ENCODE assay signal across 8 cellular contexts in the genomic region with DNA sequence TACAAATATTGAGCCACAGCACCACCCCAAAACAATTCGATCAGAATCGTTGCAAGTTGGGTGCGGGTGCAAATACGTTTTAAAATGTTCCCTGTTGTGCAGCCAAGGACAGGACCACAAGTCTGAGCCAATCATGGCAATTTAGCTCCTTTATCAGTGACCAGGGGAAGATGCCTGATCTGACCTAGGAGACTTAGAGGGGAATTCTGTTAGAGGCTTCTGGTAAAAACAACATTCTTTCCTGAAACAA. TPM values are rescaled to one million over a fixed set of nuclear protein-coding genes. Genes with fewer than 3 reads are reported as not detected.
DNase-seq lines count a peak whose midpoint lies in the region; ATAC-seq and TF ChIP-seq lines count a peak whose summit lies in the region.

No MANE protein-coding gene starts in this region.

- peak; percentile 61 for DNase-seq in activated CD4-positive, alpha-beta T cell treated with anti-CD3 and anti-CD28 coated beads, Interleukin-2, amount 10 ng/mL, durations not matched to agents 24 days and 14 days
- no peak for DNase-seq in activated CD4-positive, alpha-beta T cell treated with anti-CD3 and anti-CD28 coated beads, Interleukin-2, amount 50 U/mL, for 4 hours
- DNase-seq in activated naive CD8-positive, alpha-beta T cell treated with anti-CD3 and anti-CD28 coated beads for 36 hours: no peak
- DNase-seq in left lobe of liver (ENCODE audit: low spot score): no peak
- no peak for DNase-seq in tibial artery
- DNase-seq in NCI-H2171 treated with DMSO at 0.1 percent for 48 hours (lab: John Stamatoyannopoulos, UW): no peak
- DNase-seq in GM10248 (ENCODE audit: extremely low spot score): no peak

- H3K27ac ChIP-seq in tibial artery: no peak overlapping the region

- peaks cover 0 to 10% (median 7%) of the 10 kb centered on the region in 4 donors for H3K4me1 ChIP-seq in tibial artery

- TF ChIP-seq CTCF in tibial artery (IDR thresholded peaks at IDR 0.05) (no peak), GM10248 (IDR thresholded peaks at IDR 0.05; ENCODE audit: control extremely low read depth, extremely low read depth, low read depth, missing control alignments) (no peak)

- POLR2A ChIA-PET in GM10248 (lab: Yijun Ruan, JAX): interaction anchor here (0.5 to 1.5 kb wide), 3 partner anchors 12 to 107 kb away, joined by 3 read pairs; no protein-coding TSS in a partner anchor

- no peak overlapping the region for H3K27ac Mint-ChIP-seq in activated CD4-positive, alpha-beta T cell treated with anti-CD3 and anti-CD28 coated beads, Interleukin-2, amount 10 ng/mL, durations not matched to agents 24 days and 14 days
- H3K27ac Mint-ChIP-seq in activated naive CD8-positive, alpha-beta T cell treated with anti-CD3 and anti-CD28 coated beads for 36 hours: no peak overlapping the region

- no peaks in the 10 kb centered on the region for H3K9me3 ChIP-seq in tibial artery

- H3K36me3 Mint-ChIP-seq in activated CD4-positive, alpha-beta T cell treated with anti-CD3 and anti-CD28 coated beads, Interleukin-2, amount 10 ng/mL, durations not matched to agents 24 days and 14 days (ENCODE audit: low read depth): no peaks in the 10 kb centered on the region
- no peaks in the 10 kb centered on the region for H3K36me3 Mint-ChIP-seq in activated naive CD8-positive, alpha-beta T cell treated with anti-CD3 and anti-CD28 coated beads for 36 hours

- CTCF ChIA-PET in GM10248 (lab: Yijun Ruan, JAX): interaction anchor here (0.5 to 6.1 kb wide), 53 partner anchors 11 to 327 kb away, joined by 3 to 120 read pairs (median 4); partner anchors contain the start of gene PHF3

- peaks cover 16% of the 10 kb centered on the region for H3K4me1 Mint-ChIP-seq in activated CD4-positive, alpha-beta T cell treated with anti-CD3 and anti-CD28 coated beads, Interleukin-2, amount 10 ng/mL, durations not matched to agents 24 days and 14 days
- H3K4me1 Mint-ChIP-seq in activated naive CD8-positive, alpha-beta T cell treated with anti-CD3 and anti-CD28 coated beads for 36 hours: peaks cover 16% of the 10 kb centered on the region

- no peaks in the 10 kb centered on the region for H3K27me3 ChIP-seq in tibial artery

- peak overlapping the region; percentile 90 for H3K4me3 Mint-ChIP-seq in activated CD4-positive, alpha-beta T cell treated with anti-CD3 and anti-CD28 coated beads, Interleukin-2, amount 10 ng/mL, durations not matched to agents 24 days and 14 days
- H3K4me3 Mint-ChIP-seq in activated naive CD8-positive, alpha-beta T cell treated with anti-CD3 and anti-CD28 coated beads for 36 hours: peak overlapping the region; percentile 87

- peaks cover 5% of the 10 kb centered on the region for H3K27me3 Mint-ChIP-seq in activated CD4-positive, alpha-beta T cell treated with anti-CD3 and anti-CD28 coated beads, Interleukin-2, amount 10 ng/mL, durations not matched to agents 24 days and 14 days
- peaks cover 12% of the 10 kb centered on the region for H3K27me3 Mint-ChIP-seq in activated naive CD8-positive, alpha-beta T cell treated with anti-CD3 and anti-CD28 coated beads for 36 hours

- ATAC-seq in HG03175 (IDR thresholded peaks at IDR 0.05; ENCODE audit: unreplicated experiment) (peak; percentile 9), left lobe of liver (peak; percentile 62)

- H3K36me3 ChIP-seq in tibial artery: no peaks in the 10 kb centered on the region

- intact Hi-C loops in activated CD4-positive, alpha-beta T cell treated with anti-CD3 and anti-CD28 coated beads, Interleukin-2, amount 10 ng/mL, durations not matched to agents 24 days and 14 days (cut with micrococcal nuclease): loop anchor here (1.0 to 5.0 kb wide), 5 partner anchors 26 to 245 kb away; partner anchors contain the start of genes LOC128125822, PHF3 and PTP4A1
- intact Hi-C loops in tibial artery (cut with DNase I; ENCODE audit: low total_unique reads): loop anchor here (2.0 kb wide), 1 partner anchor 165 kb away; no protein-coding TSS in a partner anchor

- H3K9me3 Mint-ChIP-seq in activated CD4-positive, alpha-beta T cell treated with anti-CD3 and anti-CD28 coated beads, Interleukin-2, amount 10 ng/mL, durations not matched to agents 24 days and 14 days: no peaks in the 10 kb centered on the region
- no peaks in the 10 kb centered on the region for H3K9me3 Mint-ChIP-seq in activated naive CD8-positive, alpha-beta T cell treated with anti-CD3 and anti-CD28 coated beads for 36 hours

- H3K4me3 ChIP-seq in tibial artery: peak overlapping the region; percentile 37 to 52

RNA-seq across cellular contexts. Expression of gene PTP4A1, which starts 25.6 kb away (rescaled TPM):
- total RNA-seq in activated CD4-positive, alpha-beta T cell treated with anti-CD3 and anti-CD28 coated beads, Interleukin-2, amount 10 ng/mL, durations not matched to agents 24 days and 14 days: 71.3 and 71.9 TPM in 2 replicates
- 10 to 100 TPM; 79.6 to 82.0 TPM for total RNA-seq in activated naive CD8-positive, alpha-beta T cell treated with anti-CD3 and anti-CD28 coated beads for 36 hours
- total RNA-seq in left lobe of liver: 118 TPM

RNA-seq across cellular contexts. Expression of gene PHF3, which starts 37.7 kb away (rescaled TPM):
- total RNA-seq in activated CD4-positive, alpha-beta T cell treated with anti-CD3 and anti-CD28 coated beads, Interleukin-2, amount 10 ng/mL, durations not matched to agents 24 days and 14 days: 39.1 and 39.2 TPM in 2 replicates
- total RNA-seq in activated naive CD8-positive, alpha-beta T cell treated with anti-CD3 and anti-CD28 coated beads for 36 hours: 10 to 100 TPM; 46.2 to 48.5 TPM
- 23.2 TPM for total RNA-seq in left lobe of liver
